26 cellular contexts compared by ENCODE assay signal in the genomic region with DNA sequence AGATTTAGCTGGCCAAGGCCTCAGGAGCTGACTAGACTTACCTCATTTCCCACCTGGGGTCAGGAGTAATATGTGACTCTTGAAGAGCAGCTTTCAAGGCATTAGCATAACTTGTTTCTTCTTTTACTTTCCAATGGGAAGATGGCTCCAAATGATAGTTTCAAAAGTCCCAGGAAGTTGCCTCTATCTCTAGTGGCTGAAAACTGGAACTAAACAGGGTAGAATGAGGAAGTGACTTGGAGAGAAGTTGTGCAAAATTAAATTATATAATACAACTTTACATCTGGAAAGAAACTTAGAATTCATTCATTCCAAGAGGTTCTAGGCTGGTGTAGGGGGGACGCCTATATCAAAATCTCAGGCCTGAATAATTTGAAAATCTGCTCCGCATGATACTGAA.
"Had no signal": no experiment of that assay in that cellular context is flagged by ENCODE, and none has a peak within 500 bp of the region (broad histone marks: within the 10 kb centered on the region; RNA-seq: fewer than 3 reads in every experiment).

No MANE protein-coding gene starts in this region.

- H3K36me3 ChIP-seq: brain microvascular endothelial cell, cardiac muscle cell, SJCRH30 had no signal

- H3K27me3 Mint-ChIP-seq: activated CD4-positive, alpha-beta memory T cell treated with anti-CD3 and anti-CD28 coated beads for 36 hours; activated CD4-positive, alpha-beta T cell treated with anti-CD3 and anti-CD28 coated beads, Interleukin-2, amount 10 ng/mL, durations not matched to agents 7 days and 5 days; activated naive CD8-positive, alpha-beta T cell; activated T-helper 17 cell treated with anti-CD3 and anti-CD28 coated beads, Interleukin-2, amount 50 U/mL, for 72 hours; IgD-negative memory B cell; T-helper 17 cell had no signal

- H3K27ac Mint-ChIP-seq: activated CD4-positive, alpha-beta memory T cell treated with anti-CD3 and anti-CD28 coated beads for 36 hours; activated CD4-positive, alpha-beta T cell treated with anti-CD3 and anti-CD28 coated beads, Interleukin-2, amount 10 ng/mL, durations not matched to agents 7 days and 5 days; activated naive CD4-positive, alpha-beta T cell treated with anti-CD3 and anti-CD28 coated beads for 36 hours; activated naive CD8-positive, alpha-beta T cell; activated T-helper 17 cell treated with anti-CD3 and anti-CD28 coated beads, Interleukin-2, amount 50 U/mL, for 72 hours; IgD-negative memory B cell; T-helper 17 cell had no signal

- H3K9me3 ChIP-seq: SJCRH30, SK-N-SH had no signal

- H3K9me3 Mint-ChIP-seq: activated CD4-positive, alpha-beta memory T cell treated with anti-CD3 and anti-CD28 coated beads for 36 hours; activated CD4-positive, alpha-beta T cell treated with anti-CD3 and anti-CD28 coated beads, Interleukin-2, amount 10 ng/mL, durations not matched to agents 7 days and 5 days; activated naive CD4-positive, alpha-beta T cell treated with anti-CD3 and anti-CD28 coated beads for 36 hours had no signal

- H3K4me1 Mint-ChIP-seq: activated CD4-positive, alpha-beta T cell treated with anti-CD3 and anti-CD28 coated beads, Interleukin-2, amount 10 ng/mL, durations not matched to agents 7 days and 5 days; activated T-helper 17 cell treated with anti-CD3 and anti-CD28 coated beads, Interleukin-2, amount 50 U/mL, for 72 hours; T-helper 17 cell had no signal

- H3K4me3 Mint-ChIP-seq: activated CD4-positive, alpha-beta memory T cell treated with anti-CD3 and anti-CD28 coated beads for 36 hours; activated CD4-positive, alpha-beta T cell treated with anti-CD3 and anti-CD28 coated beads, Interleukin-2, amount 10 ng/mL, durations not matched to agents 7 days and 5 days; activated naive CD4-positive, alpha-beta T cell treated with anti-CD3 and anti-CD28 coated beads for 36 hours; activated naive CD8-positive, alpha-beta T cell; activated T-helper 17 cell treated with anti-CD3 and anti-CD28 coated beads, Interleukin-2, amount 50 U/mL, for 72 hours; IgD-negative memory B cell; T-helper 17 cell had no signal

- DNase-seq: activated CD4-positive, alpha-beta memory T cell treated with anti-CD3 and anti-CD28 coated beads for 36 hours; activated CD4-positive, alpha-beta T cell treated with anti-CD3 and anti-CD28 coated beads, Interleukin-2, amount 10 ng/mL, durations not matched to agents 7 days and 5 days; activated CD4-positive, CD25-positive, alpha-beta regulatory T cell; activated CD8-positive, alpha-beta memory T cell treated with anti-CD3 and anti-CD28 coated beads for 24 hours; activated gamma-delta T cell; activated naive CD4-positive, alpha-beta T cell treated with anti-CD3 and anti-CD28 coated beads for 36 hours; activated T-cell treated with anti-CD3 and anti-CD28 coated beads, Interleukin-2, amount 50 U/mL, for 48 hours; brain microvascular endothelial cell; KG1; NCI-H1048; NCI-H146; NCI-H187 treated with DMSO at 0.1 percent for 48 hours; NCI-H2081 treated with DMSO at 0.1 percent for 48 hours; NCI-H2227 treated with DMSO at 0.1 percent for 48 hours; NCI-H510A; NCI-H526 treated with DMSO at 0.1 percent for 48 hours; NCI-H82; SJCRH30; SK-N-SH; T-helper 17 cell; T-helper 9 cell had no signal

- H3K27me3 ChIP-seq: brain microvascular endothelial cell, cardiac muscle cell, SJCRH30 had no signal

- ATAC-seq: activated T-helper 17 cell treated with anti-CD3 and anti-CD28 coated beads, Interleukin-2, amount 50 U/mL, for 72 hours; T-helper 17 cell had no signal

- H3K27ac ChIP-seq: brain microvascular endothelial cell, cardiac muscle cell, SJCRH30, VCaP had no signal

- H3K36me3 Mint-ChIP-seq: activated CD4-positive, alpha-beta memory T cell treated with anti-CD3 and anti-CD28 coated beads for 36 hours had no signal

- H3K4me3 ChIP-seq: cardiac muscle cell, SJCRH30 had no signal
